ENCODE assay signal across 1 cellular context in genomic region chrX:132955710-132956109, GRCh38.
TF ChIP-seq lines count a peak whose summit lies in the region.

No MANE protein-coding gene starts in this region.

TF ChIP-seq in H1, 55 proteins besides CTCF, POLR2A, EP300 and RAD21:
- no peak for TF ChIP-seq SUZ12 (IDR thresholded peaks at IDR 0.05; ENCODE audit: low read length)
- TF ChIP-seq CHD7 (IDR thresholded peaks at IDR 0.05; ENCODE audit: insufficient replicate concordance, low read length), result no peak
- no peak for TF ChIP-seq SAP30 (IDR thresholded peaks at IDR 0.05; ENCODE audit: insufficient read depth, insufficient replicate concordance, low read length)
- TF ChIP-seq BCL11A (IDR thresholded peaks at IDR 0.05; ENCODE audit: low read depth in 2 of 2, low read length in 2 of 2), result no peak
- TF ChIP-seq HDAC6 (IDR thresholded peaks at IDR 0.05; ENCODE audit: low read depth, low read length), result no peak
- TF ChIP-seq RNF2 (IDR thresholded peaks at IDR 0.05; ENCODE audit: borderline replicate concordance, low read depth, low read length, missing control alignments, poor library complexity, severe bottlenecking), result no peak
- TF ChIP-seq CBX8 (IDR thresholded peaks at IDR 0.05; ENCODE audit: borderline replicate concordance, low read depth, low read length), result no peak
- no peak for TF ChIP-seq BACH1 (IDR thresholded peaks at IDR 0.05; ENCODE audit: low read length)
- TF ChIP-seq CEBPB (IDR thresholded peaks at IDR 0.05; ENCODE audit: low read depth, low read length), result no peak
TF ChIP-seq in H1: peak in this region for 0.
